Comparison of ENCODE assay signal across 14 cellular contexts in genomic region chr5:139417214-139417613, GRCh38. TPM values are rescaled to one million over a fixed set of nuclear protein-coding genes. Genes with fewer than 3 reads are reported as not detected.
DNase-seq lines count a peak whose midpoint lies in the region; TF ChIP-seq lines count a peak whose summit lies in the region.
"Had no signal": no experiment of that assay in that cellular context is flagged by ENCODE, and none has a peak within 500 bp of the region (broad histone marks: within the 10 kb centered on the region; RNA-seq: fewer than 3 reads in every experiment).

No MANE protein-coding gene starts in this region.

- no peak overlapping the region for H3K4me3 Mint-ChIP-seq in Caco-2 (ENCODE audit: unreplicated experiment)
- H3K4me3 Mint-ChIP-seq: H9 had no signal

- H3K9me3 Mint-ChIP-seq in Caco-2 (ENCODE audit: unreplicated experiment): no peaks in the 10 kb centered on the region
- H3K9me3 Mint-ChIP-seq: H9 had no signal

- H3K4me1 Mint-ChIP-seq in Caco-2 (ENCODE audit: low read depth, unreplicated experiment): peaks cover 2% of the 10 kb centered on the region

- DNase-seq in ELR (ENCODE audit: low read depth): peak; percentile 34
- peak; percentile 9 for DNase-seq in NCI-H2107 (lab: John Stamatoyannopoulos, UW)
- peak; percentile 26 for DNase-seq in epithelial cell of esophagus (ENCODE audit: low read depth)
- DNase-seq in myocyte (ENCODE audit: low read depth): peak; percentile 97
- no peak for DNase-seq in DMS53 (lab: John Stamatoyannopoulos, UW)
- DNase-seq in Caco-2: no peak
- DNase-seq in activated gamma-delta T cell (lab: John Stamatoyannopoulos, UW): no peak
- no peak for DNase-seq in NCI-H69 (lab: John Stamatoyannopoulos, UW)
- DNase-seq: activated CD4-positive, alpha-beta T cell treated with anti-CD3 and anti-CD28 coated beads for 48 hours; amniotic stem cell; DND-41; H9 had no signal

- no peaks in the 10 kb centered on the region for H3K36me3 ChIP-seq in Caco-2 (ENCODE audit: control insufficient read depth, insufficient read depth, low read length)

- H3K27me3 ChIP-seq in Caco-2 (replicated peaks; ENCODE audit: control insufficient read depth, insufficient read depth, low read length): no peaks in the 10 kb centered on the region

- TF ChIP-seq CTCF in epithelial cell of esophagus (IDR thresholded peaks at IDR 0.05; ENCODE audit: insufficient read depth, low read depth, low read length, missing control alignments): no peak
- no peak for TF ChIP-seq CTCF in Caco-2 (IDR thresholded peaks at IDR 0.05; ENCODE audit: insufficient read depth in 1 of 2, low read depth in 1 of 2, low read length in 1 of 2, severe bottlenecking in 1 of 2, unreplicated experiment in 1 of 2)

- CTCF ChIA-PET in Caco-2 (lab: Charles Lee): no interaction called here

- peaks cover 3% of the 10 kb centered on the region for H3K36me3 Mint-ChIP-seq in Caco-2 (ENCODE audit: insufficient read depth, unreplicated experiment)

- H3K4me1 ChIP-seq in Caco-2: no peaks in the 10 kb centered on the region

- H3K4me3 ChIP-seq in epithelial cell of esophagus (ENCODE audit: low read length) (no peak overlapping the region), Caco-2 (ENCODE audit: low read depth, low read length) (no peak overlapping the region)

- POLR2A ChIA-PET in Caco-2 (lab: Charles Lee): no interaction called here

- H3K9me3 ChIP-seq in Caco-2: no peaks in the 10 kb centered on the region

- intact Hi-C loops in Caco-2 (cut with micrococcal nuclease; ENCODE audit: unreplicated experiment): no loop called here

- no peak overlapping the region for H3K27ac Mint-ChIP-seq in Caco-2 (ENCODE audit: unreplicated experiment)
- H3K27ac Mint-ChIP-seq: H9, progenitor cell of endocrine pancreas had no signal

- no TSS peak for BruUV-seq in Caco-2 (replicated peaks; lab: Mats Ljungman, UMichigan)

- H3K27me3 Mint-ChIP-seq in Caco-2 (ENCODE audit: insufficient read depth, unreplicated experiment): no peaks in the 10 kb centered on the region
- H3K27me3 Mint-ChIP-seq: progenitor cell of endocrine pancreas had no signal

RNA-seq across cellular contexts. Expression of gene SPATA24, which starts 13.3 kb away (rescaled TPM):
- 11.0 and 16.4 TPM in 2 replicates for total RNA-seq in myocyte
- 7.4 TPM for polyA plus RNA-seq in myocyte (2012)
- total RNA-seq in Caco-2 (2022): 10.1 and 10.2 TPM in 2 replicates

RNA-seq across cellular contexts. Expression of gene DNAJC18, which starts 22.1 kb away (rescaled TPM):
- total RNA-seq in myocyte: 7.9 and 9.9 TPM in 2 replicates
- polyA plus RNA-seq in myocyte (2012): 12.5 TPM
- total RNA-seq in Caco-2 (2022): 12.5 and 14.1 TPM in 2 replicates

RNA-seq across cellular contexts. Expression of gene PROB1, which starts 22.3 kb away (rescaled TPM):
- 58.8 and 59.5 TPM in 2 replicates for total RNA-seq in myocyte
- polyA plus RNA-seq in myocyte (2012): 5.9 TPM
- 2.7 and 2.9 TPM in 2 replicates for total RNA-seq in Caco-2 (2022)

RNA-seq across cellular contexts. Expression of gene MZB1, which starts 27.5 kb away (rescaled TPM):
- total RNA-seq in myocyte (0.16 TPM in 1 of 2 replicates, not detected in the other), Caco-2 (2022) (not detected in 2 replicates)
- not detected for polyA plus RNA-seq in myocyte (2012)

RNA-seq across cellular contexts. Expression of gene SLC23A1, which starts 34.1 kb away (rescaled TPM):
- total RNA-seq in myocyte: not detected in 2 replicates
- 0.21 TPM for polyA plus RNA-seq in myocyte (2012)
- 20.4 and 24.0 TPM in 2 replicates for total RNA-seq in Caco-2 (2022)
- total RNA-seq: H9, urinary bladder had no signal
- polyA plus RNA-seq: urinary bladder had no signal

Comparison
In these comparisons a context has a peak if more than half of its experiments do, and no peak if none do; other contexts are left out.
1. DNase-seq: peak in ELR (single experiment), NCI-H2107 (single experiment), epithelial cell of esophagus (single experiment) and myocyte (single experiment); none in DMS53 (single experiment), Caco-2 (0 of 2), activated gamma-delta T cell (single experiment) and NCI-H69 (single experiment).
2. RNA of gene PROB1, which starts 22.3 kb away (total RNA-seq): 58.8 to 59.5 TPM in myocyte; 2.7 to 2.9 TPM in Caco-2; every median in the first group is over 10 times any median in the second.